ENCODE assay signal across 1 cellular context in genomic region chr1:44819257-44819593, GRCh38.
TF ChIP-seq lines count a peak whose summit lies in the region.

No MANE protein-coding gene starts in this region.

TF ChIP-seq in GM12878, 131 proteins besides CTCF, POLR2A, EP300 and RAD21:
- TF ChIP-seq SMARCA5 (IDR thresholded peaks at IDR 0.05) (no peak), RB1 (IDR thresholded peaks at IDR 0.05; ENCODE audit: borderline replicate concordance) (peak; percentile 58; the same call in 1 of the 2 replicates), ZNF24 (IDR thresholded peaks at IDR 0.05) (no peak), POLR2AphosphoS5 (IDR thresholded peaks at IDR 0.05; ENCODE audit: low read length) (no peak), YY1 (IDR thresholded peaks at IDR 0.05; ENCODE audit: low read depth, low read length) (0 out of 2 replicates have a peak, but pooled peaks have one; percentile 49), ZNF217 (IDR thresholded peaks at IDR 0.05) (peak; percentile 5; the same call in 1 of the 2 replicates), ZNF384 (IDR thresholded peaks at IDR 0.05; ENCODE audit: borderline replicate concordance, low read depth, low read length) (peak; percentile 36; the same call in 1 of the 2 replicates)
